In the genomic region with DNA sequence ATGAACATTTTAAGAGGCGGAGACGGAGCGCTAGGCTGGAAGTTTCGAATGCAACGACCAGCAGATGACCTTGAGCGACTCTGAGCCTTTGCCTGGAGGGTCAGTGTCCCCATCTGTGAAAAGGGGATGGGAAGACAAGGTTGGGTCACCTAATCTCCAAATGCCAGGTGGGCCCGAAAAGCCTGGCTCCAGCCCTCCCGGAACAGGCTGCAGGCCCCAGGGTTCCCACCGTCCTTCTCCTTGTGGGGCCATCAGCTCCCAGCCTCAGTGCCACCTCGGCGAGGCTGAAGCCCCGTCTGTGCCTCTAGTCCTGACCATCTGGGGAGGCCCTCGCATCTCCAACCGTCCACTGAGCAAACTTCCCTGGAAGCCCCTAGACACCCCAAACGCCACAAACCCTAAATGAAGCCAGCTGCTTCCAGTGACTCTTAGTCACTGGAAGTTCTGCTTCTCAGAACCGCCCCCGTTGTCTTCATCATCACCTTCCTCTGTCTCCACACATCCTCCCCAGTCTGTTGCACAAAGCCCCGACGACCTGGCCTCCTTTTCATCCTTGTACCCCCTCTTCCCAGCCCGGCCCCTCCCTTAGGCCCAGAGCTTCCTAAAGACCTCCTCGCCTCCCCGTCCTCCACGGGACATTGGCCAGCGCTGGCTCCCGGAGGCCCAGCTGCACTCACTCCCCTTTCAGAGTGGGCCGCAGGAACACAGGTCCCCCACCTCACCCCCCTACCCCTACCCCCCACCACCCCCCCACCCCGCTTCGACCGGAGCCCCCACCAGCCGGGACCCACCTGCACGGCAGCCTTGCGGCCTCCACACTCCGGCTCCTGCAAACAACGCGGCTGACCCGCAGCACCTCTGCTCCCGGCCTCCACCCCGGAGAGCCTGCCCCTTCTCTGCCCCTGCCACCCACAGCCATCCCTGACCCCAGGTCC, we compare ENCODE assay signal across 10 cellular contexts. TPM values are rescaled to one million over a fixed set of nuclear protein-coding genes. Genes with fewer than 3 reads are reported as not detected.
A peak's percentile ranks its signal among the peaks of the same experiment; 100 is the strongest.
DNase-seq lines count a peak whose midpoint lies in the region; TF ChIP-seq lines count a peak whose summit lies in the region.
"Had no signal": no experiment of that assay in that cellular context is flagged by ENCODE, and none has a peak within 500 bp of the region (broad histone marks: within the 10 kb centered on the region; RNA-seq: fewer than 3 reads in every experiment).

No MANE protein-coding gene starts in this region.

- peaks cover 6% of the 10 kb centered on the region for H3K27me3 Mint-ChIP-seq in osteocyte (ENCODE audit: unreplicated experiment)

- no peak for TF ChIP-seq CTCF in AG10803 (conservative IDR thresholded peaks at IDR 0.05; ENCODE audit: low read length)
- no peak for TF ChIP-seq CTCF in RWPE1 (conservative IDR thresholded peaks at IDR 0.05; ENCODE audit: low read depth)
- no peak for TF ChIP-seq CTCF in fibroblast of lung (conservative IDR thresholded peaks at IDR 0.05 in 1 of 2, IDR thresholded peaks at IDR 0.05 in 1 of 2; ENCODE audit: low read depth in 1 of 2, low read length in 2 of 2)
- TF ChIP-seq CTCF in osteocyte (IDR thresholded peaks at IDR 0.05) = no peak

- H3K36me3 ChIP-seq in fibroblast of lung (ENCODE audit: control insufficient read depth, insufficient read depth, low read length) = no peaks in the 10 kb centered on the region
- H3K36me3 ChIP-seq: neutrophil had no signal

- H3K9me3 ChIP-seq in fibroblast of lung (ENCODE audit: control insufficient read depth, insufficient read depth, low read depth, low read length) = no peaks in the 10 kb centered on the region
- H3K9me3 ChIP-seq: neutrophil had no signal

- peaks cover 6% of the 10 kb centered on the region for H3K4me1 ChIP-seq in fibroblast of lung (ENCODE audit: control insufficient read depth, extremely low read depth, insufficient read depth, low read length)

- H3K27ac ChIP-seq in RWPE1 (peak overlapping the region; percentile 88), fibroblast of lung (ENCODE audit: insufficient read depth, low read length) (peak overlapping the region; percentile 64)
- H3K27ac ChIP-seq: HL-60, neutrophil had no signal

- peak overlapping the region; percentile 83 for H3K4me2 ChIP-seq in fibroblast of lung (ENCODE audit: extremely low read depth, insufficient read depth, low read length)

- peak overlapping the region; percentile 58 for H3K9ac ChIP-seq in fibroblast of lung (ENCODE audit: insufficient read depth, low read length)

- no peaks in the 10 kb centered on the region for H3K27me3 ChIP-seq in fibroblast of lung (ENCODE audit: control insufficient read depth, insufficient read depth, low read length)

- peaks cover 30% of the 10 kb centered on the region for H3K79me2 ChIP-seq in fibroblast of lung (ENCODE audit: control insufficient read depth, insufficient read depth, low read length)

- CTCF ChIA-PET in RWPE1 (lab: Yijun Ruan, JAX) = no interaction called here

- H3K27ac Mint-ChIP-seq in osteocyte (ENCODE audit: unreplicated experiment) = peak overlapping the region; percentile 85

- H3K4me1 Mint-ChIP-seq in osteocyte (ENCODE audit: unreplicated experiment) = peaks cover 36% of the 10 kb centered on the region

- H4K20me1 ChIP-seq in fibroblast of lung (ENCODE audit: control insufficient read depth, extremely low read depth, insufficient read depth, low read length) = peaks cover 1% of the 10 kb centered on the region

- H3K9me3 Mint-ChIP-seq in osteocyte (ENCODE audit: unreplicated experiment) = no peaks in the 10 kb centered on the region

- no peaks in the 10 kb centered on the region for H3K36me3 Mint-ChIP-seq in osteocyte (ENCODE audit: unreplicated experiment)

- peak overlapping the region; percentile 87 for H2AFZ ChIP-seq in fibroblast of lung (ENCODE audit: low read length)

- H3K4me3 ChIP-seq in AG10803 (ENCODE audit: low read length) (peak overlapping the region; percentile 72), fibroblast of lung (replicated peaks in 1 of 4; ENCODE audit: control extremely low read depth in 1 of 4, insufficient read depth in 1 of 4, low read depth in 3 of 4, low read length in 4 of 4) (peak overlapping the region; percentile 40 to 79 (median 58))

- peak overlapping the region; percentile 84 for H3K4me3 Mint-ChIP-seq in osteocyte (ENCODE audit: unreplicated experiment)

- DNase-seq in AG10803 (ENCODE audit: low read depth) (peak; percentile 28), RWPE1 (ENCODE audit: low spot score) (no peak), fibroblast of lung (ENCODE audit: low read depth in 2 of 2) (peak in 1 of 2 donors; percentile 17), osteocyte (ENCODE audit: extremely low spot score, unreplicated experiment) (no peak), NCI-H226 (no peak), NCI-H187 treated with DMSO at 0.1 percent for 48 hours (lab: John Stamatoyannopoulos, UW) (no peak), NCI-H748 (lab: John Stamatoyannopoulos, UW; ENCODE audit: unreplicated experiment) (no peak), UCSD-AML1 (lab: John Stamatoyannopoulos, UW; ENCODE audit: unreplicated experiment) (no peak)

- POLR2A ChIA-PET in RWPE1 (lab: Yijun Ruan, JAX; ENCODE audit: low non-redundant PET) = no interaction called here

RNA-seq across cellular contexts. Expression of gene DIP2C, which starts 1.0 kb away (rescaled TPM):
- 12.6 and 18.3 TPM in 2 replicates for total RNA-seq in fibroblast of lung
- polyA plus RNA-seq in fibroblast of lung = 9.3 and 10.7 TPM in 2 replicates
- 11.0 and 15.3 TPM in 2 replicates for polyA plus RNA-seq in fibroblast of lung (2012)
- polyA minus RNA-seq in fibroblast of lung (ENCODE audit: low replicate concordance) = 69.5 and 70.2 TPM in 2 replicates
- 36.8 and 36.9 TPM in 2 replicates for total RNA-seq in osteocyte
